Comparison of ENCODE assay signal across 10 cellular contexts in genomic region chr7:20786779-20787651, GRCh38. TPM values are rescaled to one million over a fixed set of nuclear protein-coding genes. Genes with fewer than 3 reads are reported as not detected.
DNase-seq lines count a peak whose midpoint lies in the region; ATAC-seq and TF ChIP-seq lines count a peak whose summit lies in the region.
"Had no signal": no experiment of that assay in that cellular context is flagged by ENCODE, and none has a peak within 500 bp of the region (broad histone marks: within the 10 kb centered on the region; RNA-seq: fewer than 3 reads in every experiment).

TSS of gene SP8 (minus strand) at chr7:20786886. CDS start at chr7:20786798, 88 bp downstream.

- ATAC-seq in SK-N-SH treated with all-trans-retinoic acid at 6 μM for 48 hours = peak; percentile 8; the same call in 1 of the 3 replicates
- no peak for ATAC-seq in HG03565 (IDR thresholded peaks at IDR 0.05; ENCODE audit: unreplicated experiment)
- no peak for ATAC-seq in HG03039 (IDR thresholded peaks at IDR 0.05; ENCODE audit: unreplicated experiment)
- no peak for ATAC-seq in GM19467 (IDR thresholded peaks at IDR 0.05; ENCODE audit: unreplicated experiment)

- peaks cover 2 to 21% (median 7%) of the 10 kb centered on the region in 3 donors for H3K4me1 Mint-ChIP-seq in IgD-negative memory B cell

- no peaks in the 10 kb centered on the region for H3K79me2 ChIP-seq in osteoblast (ENCODE audit: insufficient read depth, low read length)

- peak within 1 kb of the TSS; percentile 86 to 95 (median 91) for H3K27ac Mint-ChIP-seq in IgD-negative memory B cell

- H3K9me3 Mint-ChIP-seq in IgD-negative memory B cell = peaks cover under 1 to 10% (median 8%) of the 10 kb centered on the region in 3 donors

- no peaks in the 10 kb centered on the region for H3K9me3 ChIP-seq in osteoblast (ENCODE audit: low read depth, low read length)

- H4K20me1 ChIP-seq in osteoblast (ENCODE audit: insufficient read depth, low read length) = no peaks in the 10 kb centered on the region

- H3K27ac ChIP-seq in osteoblast (ENCODE audit: low read depth, low read length) = no peak within 1 kb of the TSS

- H3K4me2 ChIP-seq in osteoblast (ENCODE audit: insufficient read depth, low read length) = peak within 1 kb of the TSS; percentile 45

- TF ChIP-seq CTCF in epithelial cell of proximal tubule (conservative IDR thresholded peaks at IDR 0.05; ENCODE audit: low read depth, low read length) (no peak), osteoblast (IDR thresholded peaks at IDR 0.05; ENCODE audit: extremely low read depth, low read depth, low read length) (no peak)

- H3K4me1 ChIP-seq in osteoblast (ENCODE audit: insufficient read depth, low read length) = no peaks in the 10 kb centered on the region

- H3K4me3 ChIP-seq in epithelial cell of proximal tubule (ENCODE audit: low read depth, low read length) = peak within 1 kb of the TSS; percentile 3
- H3K4me3 ChIP-seq in osteoblast (ENCODE audit: insufficient read depth, low read length) = peak within 1 kb of the TSS; percentile 17

- H3K27me3 ChIP-seq in osteoblast (ENCODE audit: insufficient read depth, low read length) = peaks cover 81% of the 10 kb centered on the region

- peak within 1 kb of the TSS; percentile 46 to 80 (median 68) for H3K4me3 Mint-ChIP-seq in IgD-negative memory B cell

- peaks cover 61% of the 10 kb centered on the region for H3K27me3 Mint-ChIP-seq in IgD-negative memory B cell

- DNase-seq in D341Med (ENCODE audit: low spot score) (peak; percentile 72), epithelial cell of proximal tubule (ENCODE audit: low read depth) (no peak), osteoblast (ENCODE audit: insufficient read length, low spot score, missing footprints) (no peak)

- H2AFZ ChIP-seq in osteoblast (ENCODE audit: low read length) = no peak within 1 kb of the TSS

- no peaks in the 10 kb centered on the region for H3K36me3 Mint-ChIP-seq in IgD-negative memory B cell

- no peaks in the 10 kb centered on the region for H3K36me3 ChIP-seq in osteoblast (ENCODE audit: insufficient read depth, low read length)

TF ChIP-seq in SK-N-SH treated with all-trans-retinoic acid at 6 μM for 48 hours, 23 proteins besides CTCF, POLR2A, EP300 and RAD21:
- no peak for TF ChIP-seq BACH2 (CRISPR knock-in tag; IDR thresholded peaks at IDR 0.05; ENCODE audit: borderline replicate concordance)

RNA-seq across cellular contexts. Expression of gene SP8, which starts in this region (rescaled TPM):
- not detected for polyA plus RNA-seq in IgD-negative memory B cell
- not detected in 2 replicates for total RNA-seq in epithelial cell of proximal tubule
- not detected in 2 replicates for total RNA-seq in osteoblast
- total RNA-seq: HT1080, mononuclear cell had no signal
